In the genomic region with DNA sequence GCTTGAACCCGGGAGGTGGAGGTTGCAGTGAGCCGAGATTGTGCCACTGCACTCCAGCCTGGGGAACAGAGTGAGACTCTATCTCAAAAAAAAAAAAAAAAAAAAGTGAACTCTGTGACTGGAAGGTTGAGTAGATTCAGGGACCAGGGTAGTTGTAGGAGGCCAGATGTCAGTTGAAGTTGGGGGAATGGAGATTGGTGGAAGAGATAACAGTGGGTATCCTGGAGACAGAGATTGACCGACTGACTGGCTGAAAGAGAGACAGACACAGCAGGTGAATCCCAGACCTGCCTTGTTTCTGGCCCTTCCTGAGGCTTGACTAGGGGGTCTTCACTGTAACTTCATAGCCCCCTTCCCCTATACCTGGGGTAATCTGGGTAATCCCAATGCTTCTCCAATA, we compare ENCODE assay signal across 38 cellular contexts. TPM values are rescaled to one million over a fixed set of nuclear protein-coding genes. Genes with fewer than 3 reads are reported as not detected.
"Had no signal": no experiment of that assay in that cellular context is flagged by ENCODE, and none has a peak within 500 bp of the region (broad histone marks: within the 10 kb centered on the region; RNA-seq: fewer than 3 reads in every experiment).

No MANE protein-coding gene starts in this region.

- H3K4me3 ChIP-seq: K562, MG63, SK-N-MC had no signal

- H3K27me3 ChIP-seq: brain microvascular endothelial cell, MG63 had no signal

- H3K27ac ChIP-seq: brain microvascular endothelial cell, SK-N-MC, VCaP had no signal

- H3K27ac Mint-ChIP-seq: activated CD4-positive, alpha-beta memory T cell treated with anti-CD3 and anti-CD28 coated beads for 36 hours; activated CD8-positive, alpha-beta memory T cell treated with anti-CD3 and anti-CD28 coated beads, Interleukin-2, amount 10 ng/mL, durations not matched to agents 7 days and 5 days; activated naive CD8-positive, alpha-beta T cell treated with anti-CD3 and anti-CD28 coated beads for 36 hours; activated T-cell treated with anti-CD3 and anti-CD28 coated beads, Interleukin-2, amount 50 U/mL, for 72 hours; activated T-helper 17 cell treated with anti-CD3 and anti-CD28 coated beads, Interleukin-2, amount 50 U/mL, for 72 hours; T-cell had no signal

- H3K9me3 ChIP-seq: MG63 had no signal

- ATAC-seq: activated CD8-positive, alpha-beta memory T cell treated with anti-CD3 and anti-CD28 coated beads, Interleukin-2, amount 10 ng/mL, durations not matched to agents 7 days and 5 days; activated T-cell treated with anti-CD3 and anti-CD28 coated beads, Interleukin-2, amount 50 U/mL, for 72 hours; activated T-helper 17 cell treated with anti-CD3 and anti-CD28 coated beads, Interleukin-2, amount 50 U/mL, for 72 hours; K562; T-cell had no signal

- DNase-seq: activated B cell treated with CpG ODN at 0.5 μM for 24 hours; activated CD4-positive, alpha-beta memory T cell treated with anti-CD3 and anti-CD28 coated beads for 36 hours; activated CD4-positive, alpha-beta T cell treated with anti-CD3 and anti-CD28 coated beads for 4 hours; activated CD4-positive, alpha-beta T cell treated with anti-CD3 and anti-CD28 coated beads, Interleukin-2, amount 50 U/mL, for 1 hour; activated CD4-positive, CD25-positive, alpha-beta regulatory T cell treated with anti-CD3 and anti-CD28 coated beads, Interleukin-2, amount 50 U/mL, for 72 hours; activated CD8-positive, alpha-beta memory T cell treated with anti-CD3 and anti-CD28 coated beads, Interleukin-2, amount 10 ng/mL, durations not matched to agents 7 days and 5 days; activated effector memory CD4-positive, alpha-beta T cell treated with anti-CD3 and anti-CD28 coated beads, Interleukin-2, amount 50 U/mL, for 16 hours; activated naive CD4-positive, alpha-beta T cell; activated naive CD4-positive, alpha-beta T cell treated with anti-CD3 and anti-CD28 coated beads, Interleukin-2, amount 50 U/mL, for 16 hours; activated naive CD8-positive, alpha-beta T cell treated with anti-CD3 and anti-CD28 coated beads for 36 hours; activated T-cell treated with anti-CD3 and anti-CD28 coated beads, Interleukin-2, amount 50 U/mL, for 1 hour; activated T-cell treated with anti-CD3 and anti-CD28 coated beads, Interleukin-2, amount 50 U/mL, for 72 hours; amniotic stem cell; aorta; brain microvascular endothelial cell; central memory CD4-positive, alpha-beta T cell; NCI-H1048; NCI-H1105 treated with DMSO at 0.1 percent for 48 hours; NCI-H1436; NCI-H1694; NCI-H1930; NCI-H2081 treated with DMSO at 0.1 percent for 48 hours; NCI-H345; NCI-H524 treated with DMSO at 0.1 percent for 48 hours; NCI-H748 treated with DMSO at 0.1 percent for 48 hours; NK-92 treated with Interleukin-12 subunit alpha and Interleukin-12 subunit beta, amount 100 ng/mL, for 24 hours; OCI-M1; Right ventricle myocardium superior; T-cell; T-helper 2 cell; T-helper 9 cell had no signal

- H3K36me3 Mint-ChIP-seq: activated CD4-positive, alpha-beta memory T cell treated with anti-CD3 and anti-CD28 coated beads for 36 hours; activated CD8-positive, alpha-beta memory T cell treated with anti-CD3 and anti-CD28 coated beads, Interleukin-2, amount 10 ng/mL, durations not matched to agents 7 days and 5 days; activated naive CD8-positive, alpha-beta T cell treated with anti-CD3 and anti-CD28 coated beads for 36 hours; T-cell had no signal

- H3K4me3 Mint-ChIP-seq: activated CD4-positive, alpha-beta memory T cell treated with anti-CD3 and anti-CD28 coated beads for 36 hours; activated CD8-positive, alpha-beta memory T cell treated with anti-CD3 and anti-CD28 coated beads, Interleukin-2, amount 10 ng/mL, durations not matched to agents 7 days and 5 days; activated naive CD8-positive, alpha-beta T cell treated with anti-CD3 and anti-CD28 coated beads for 36 hours; activated T-cell treated with anti-CD3 and anti-CD28 coated beads, Interleukin-2, amount 50 U/mL, for 72 hours; activated T-helper 17 cell treated with anti-CD3 and anti-CD28 coated beads, Interleukin-2, amount 50 U/mL, for 72 hours; T-cell had no signal

- H3K9me3 Mint-ChIP-seq: activated B cell treated with CpG ODN at 0.5 μM for 24 hours; activated CD4-positive, alpha-beta memory T cell treated with anti-CD3 and anti-CD28 coated beads for 36 hours; activated naive CD8-positive, alpha-beta T cell treated with anti-CD3 and anti-CD28 coated beads for 36 hours; activated T-cell treated with anti-CD3 and anti-CD28 coated beads, Interleukin-2, amount 50 U/mL, for 72 hours; activated T-helper 17 cell treated with anti-CD3 and anti-CD28 coated beads, Interleukin-2, amount 50 U/mL, for 72 hours; T-cell had no signal

- H3K36me3 ChIP-seq: brain microvascular endothelial cell, MG63 had no signal

RNA-seq across cellular contexts. Expression of gene RNU6-1, which starts 22.1 kb away (rescaled TPM):
- total RNA-seq: activated B cell treated with CpG ODN at 0.5 μM for 24 hours; activated CD4-positive, alpha-beta memory T cell treated with anti-CD3 and anti-CD28 coated beads for 36 hours; activated CD8-positive, alpha-beta memory T cell treated with anti-CD3 and anti-CD28 coated beads, Interleukin-2, amount 10 ng/mL, durations not matched to agents 7 days and 5 days; activated naive CD8-positive, alpha-beta T cell treated with anti-CD3 and anti-CD28 coated beads for 36 hours; activated T-cell treated with anti-CD3 and anti-CD28 coated beads, Interleukin-2, amount 50 U/mL, for 72 hours; activated T-helper 17 cell treated with anti-CD3 and anti-CD28 coated beads, Interleukin-2, amount 50 U/mL, for 72 hours; aorta; cerebellum; K562; NCI-H460; Right ventricle myocardium superior; T-cell had no signal
- polyA plus RNA-seq: aorta, K562 had no signal
